Comparison of ENCODE assay signal across 15 cellular contexts in genomic region chr10:24469993-24470392, GRCh38.
A peak's percentile ranks its signal among the peaks of the same experiment; 100 is the strongest.
DNase-seq lines count a peak whose midpoint lies in the region; ATAC-seq and TF ChIP-seq lines count a peak whose summit lies in the region.
"Had no signal": no experiment of that assay in that cellular context is flagged by ENCODE, and none has a peak within 500 bp of the region (broad histone marks: within the 10 kb centered on the region; RNA-seq: fewer than 3 reads in every experiment).

No MANE protein-coding gene starts in this region.

- ATAC-seq in psoas muscle (no peak), GM18520 (IDR thresholded peaks at IDR 0.05; ENCODE audit: unreplicated experiment) (no peak), HG02885 (IDR thresholded peaks at IDR 0.05; ENCODE audit: poor library complexity, unreplicated experiment) (no peak), GM19023 (IDR thresholded peaks at IDR 0.05; ENCODE audit: unreplicated experiment) (no peak)
- ATAC-seq: GM12878 had no signal

- 43 to 62% (median 62%) methylated on average over 8 of the region's 8 CpGs for WGBS in psoas muscle, 3 donors

- TF ChIP-seq CTCF in Loucy (conservative IDR thresholded peaks at IDR 0.05; ENCODE audit: low read length) (no peak), fibroblast of lung (conservative IDR thresholded peaks at IDR 0.05 in 1 of 2, IDR thresholded peaks at IDR 0.05 in 1 of 2; ENCODE audit: low read depth in 1 of 2, low read length in 2 of 2) (no peak), psoas muscle (IDR thresholded peaks at IDR 0.05) (no peak)

- H3K4me2 ChIP-seq in Loucy (ENCODE audit: low read depth, low read length, poor library complexity, severe bottlenecking) (peak overlapping the region; percentile 88), fibroblast of lung (ENCODE audit: extremely low read depth, insufficient read depth, low read length) (no peak overlapping the region)

- H3F3A ChIP-seq in Loucy (ENCODE audit: low read depth) = no peaks in the 10 kb centered on the region

- no peaks in the 10 kb centered on the region for H3K9me2 ChIP-seq in Loucy (replicated peaks; ENCODE audit: low read depth, low read length)

- H3K9ac ChIP-seq in Loucy (ENCODE audit: low read depth, low read length, poor library complexity, severe bottlenecking) = peak overlapping the region; percentile 45
- no peak overlapping the region for H3K9ac ChIP-seq in fibroblast of lung (ENCODE audit: insufficient read depth, low read length)

- H4K20me1 ChIP-seq in Loucy (ENCODE audit: insufficient read depth, low read length, poor library complexity, severe bottlenecking) = no peaks in the 10 kb centered on the region
- H4K20me1 ChIP-seq in fibroblast of lung (ENCODE audit: control insufficient read depth, extremely low read depth, insufficient read depth, low read length) = no peaks in the 10 kb centered on the region

- intact Hi-C loops in psoas muscle (cut with DNase I) = no loop called here

- no peak overlapping the region for H3K27ac ChIP-seq in fibroblast of lung (ENCODE audit: insufficient read depth, low read length)
- peak overlapping the region; percentile 47 for H3K27ac ChIP-seq in psoas muscle
- H3K27ac ChIP-seq: thoracic aorta had no signal

- H3K4me1 ChIP-seq in Loucy (ENCODE audit: insufficient read depth, low read length, poor library complexity, severe bottlenecking) (peaks cover 46% of the 10 kb centered on the region), fibroblast of lung (ENCODE audit: control insufficient read depth, extremely low read depth, insufficient read depth, low read length) (no peaks in the 10 kb centered on the region), psoas muscle (peaks cover 24% of the 10 kb centered on the region)

- H2AFZ ChIP-seq in Loucy (ENCODE audit: low read length) (peak overlapping the region; percentile 72), fibroblast of lung (ENCODE audit: low read length) (no peak overlapping the region)

- H3K27me3 ChIP-seq in Loucy (ENCODE audit: insufficient read depth, low read length, poor library complexity, severe bottlenecking) = no peaks in the 10 kb centered on the region
- no peaks in the 10 kb centered on the region for H3K27me3 ChIP-seq in fibroblast of lung (ENCODE audit: control insufficient read depth, insufficient read depth, low read length)
- H3K27me3 ChIP-seq in psoas muscle (ENCODE audit: insufficient read depth in 3 of 3, low read length in 2 of 3) = no peaks in the 10 kb centered on the region

- H3K4me3 ChIP-seq in Loucy (ENCODE audit: low read length, poor library complexity, severe bottlenecking) = peak overlapping the region; percentile 70
- H3K4me3 ChIP-seq in fibroblast of lung (replicated peaks in 1 of 4; ENCODE audit: control extremely low read depth in 1 of 4, insufficient read depth in 1 of 4, low read depth in 3 of 4, low read length in 4 of 4) = no peak overlapping the region
- no peak overlapping the region for H3K4me3 ChIP-seq in psoas muscle
- H3K4me3 ChIP-seq: GM12878, thoracic aorta had no signal

- H3K79me2 ChIP-seq in Loucy (ENCODE audit: insufficient read depth, low read length) (peaks cover 14% of the 10 kb centered on the region; the same call in 1 of the 2 replicates), fibroblast of lung (ENCODE audit: control insufficient read depth, insufficient read depth, low read length) (no peaks in the 10 kb centered on the region)

- DNase-seq in DMS153 treated with DMSO at 0.1 percent for 48 hours (lab: John Stamatoyannopoulos, UW; ENCODE audit: unreplicated experiment) = peak; percentile 32
- peak; percentile 12 to 25 for DNase-seq in fibroblast of lung (ENCODE audit: low read depth in 2 of 2)
- no peak for DNase-seq in psoas muscle
- DNase-seq in NCI-H146 (lab: John Stamatoyannopoulos, UW) = no peak
- DNase-seq: activated CD4-positive, alpha-beta T cell treated with anti-CD3 and anti-CD28 coated beads, Interleukin-2, amount 50 U/mL, for 4 hours; AML-193; anterior cingulate cortex; NCI-H524 treated with DMSO at 0.1 percent for 48 hours; occipital lobe had no signal

- H3K36me3 ChIP-seq in Loucy (ENCODE audit: insufficient read depth, low read length) = no peaks in the 10 kb centered on the region
- no peaks in the 10 kb centered on the region for H3K36me3 ChIP-seq in fibroblast of lung (ENCODE audit: control insufficient read depth, insufficient read depth, low read length)
- peaks cover 6 to 24% of the 10 kb centered on the region in 2 donors for H3K36me3 ChIP-seq in psoas muscle (ENCODE audit: insufficient read depth in 1 of 2, low read depth in 1 of 2)

- H3K9me3 ChIP-seq in Loucy (ENCODE audit: insufficient read depth, low read depth, low read length) = no peaks in the 10 kb centered on the region
- no peaks in the 10 kb centered on the region for H3K9me3 ChIP-seq in fibroblast of lung (ENCODE audit: control insufficient read depth, insufficient read depth, low read depth, low read length)
- H3K9me3 ChIP-seq in psoas muscle = no peaks in the 10 kb centered on the region
- H3K9me3 ChIP-seq: thoracic aorta had no signal

Comparison
In these comparisons a context has a peak if more than half of its experiments do, and no peak if none do; other contexts are left out.
1. DNase-seq: peak in DMS153 treated with DMSO at 0.1 percent for 48 hours (single experiment) and fibroblast of lung (2 of 2); none in psoas muscle (0 of 2) and NCI-H146 (single experiment).